1 cellular context compared by ENCODE assay signal in the genomic region with DNA sequence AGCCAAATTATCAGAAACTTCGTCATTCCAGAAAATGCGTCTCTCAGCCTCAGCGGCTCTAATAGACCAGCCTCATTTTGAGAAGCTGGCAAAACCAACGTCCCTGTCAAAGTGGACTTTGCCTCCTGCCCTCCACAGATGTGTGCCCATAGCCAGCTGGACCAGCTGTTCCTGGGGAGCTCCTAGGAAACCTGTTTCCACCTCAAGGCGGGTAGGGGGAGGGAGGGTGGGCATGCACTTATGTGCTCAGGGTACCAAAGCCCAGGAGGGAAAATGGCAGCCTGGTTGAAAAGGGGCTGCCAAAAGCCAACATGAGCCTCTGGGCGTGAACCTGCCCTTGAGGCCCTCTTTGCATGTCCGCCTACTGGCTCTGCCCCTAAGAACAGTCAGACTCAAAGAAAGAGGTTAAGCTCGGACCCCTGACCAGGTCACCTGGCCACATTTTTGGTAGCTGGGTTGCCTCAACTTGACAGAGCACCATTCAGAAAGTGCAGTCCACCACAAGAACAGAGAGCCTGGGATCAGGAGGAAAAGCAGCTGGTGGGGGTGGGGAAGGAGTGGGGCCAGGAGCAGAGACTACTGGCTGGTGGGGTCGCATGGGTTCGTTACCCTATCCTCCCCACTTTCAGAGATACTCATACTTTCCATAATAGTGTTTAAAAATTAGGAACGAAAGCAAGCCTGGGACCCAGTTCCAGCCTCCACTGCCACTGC.
TF ChIP-seq lines count a peak whose summit lies in the region.

No MANE protein-coding gene starts in this region.

TF ChIP-seq in A549, 52 proteins besides CTCF, POLR2A, EP300 and RAD21 (continued from another document):
- TF ChIP-seq, protein P1, sequence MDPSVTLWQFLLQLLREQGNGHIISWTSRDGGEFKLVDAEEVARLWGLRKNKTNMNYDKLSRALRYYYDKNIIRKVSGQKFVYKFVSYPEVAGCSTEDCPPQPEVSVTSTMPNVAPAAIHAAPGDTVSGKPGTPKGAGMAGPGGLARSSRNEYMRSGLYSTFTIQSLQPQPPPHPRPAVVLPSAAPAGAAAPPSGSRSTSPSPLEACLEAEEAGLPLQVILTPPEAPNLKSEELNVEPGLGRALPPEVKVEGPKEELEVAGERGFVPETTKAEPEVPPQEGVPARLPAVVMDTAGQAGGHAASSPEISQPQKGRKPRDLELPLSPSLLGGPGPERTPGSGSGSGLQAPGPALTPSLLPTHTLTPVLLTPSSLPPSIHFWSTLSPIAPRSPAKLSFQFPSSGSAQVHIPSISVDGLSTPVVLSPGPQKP (IDR thresholded peaks at IDR 0.05; ENCODE audit: low read depth, low read length), result no peak
- TF ChIP-seq, protein P2, sequence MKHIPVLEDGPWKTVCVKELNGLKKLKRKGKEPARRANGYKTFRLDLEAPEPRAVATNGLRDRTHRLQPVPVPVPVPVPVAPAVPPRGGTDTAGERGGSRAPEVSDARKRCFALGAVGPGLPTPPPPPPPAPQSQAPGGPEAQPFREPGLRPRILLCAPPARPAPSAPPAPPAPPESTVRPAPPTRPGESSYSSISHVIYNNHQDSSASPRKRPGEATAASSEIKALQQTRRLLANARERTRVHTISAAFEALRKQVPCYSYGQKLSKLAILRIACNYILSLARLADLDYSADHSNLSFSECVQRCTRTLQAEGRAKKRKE (CRISPR knock-in tag; IDR thresholded peaks at IDR 0.05; ENCODE audit: low read depth), result no peak
- no peak for TF ChIP-seq RCOR1 (IDR thresholded peaks at IDR 0.05; ENCODE audit: low read depth, low read length)
- TF ChIP-seq ZFP36 (IDR thresholded peaks at IDR 0.05; ENCODE audit: borderline replicate concordance, partially characterized antibody), result no peak
- TF ChIP-seq CBX8 (IDR thresholded peaks at IDR 0.05), result no peak
- TF ChIP-seq, protein P3, sequence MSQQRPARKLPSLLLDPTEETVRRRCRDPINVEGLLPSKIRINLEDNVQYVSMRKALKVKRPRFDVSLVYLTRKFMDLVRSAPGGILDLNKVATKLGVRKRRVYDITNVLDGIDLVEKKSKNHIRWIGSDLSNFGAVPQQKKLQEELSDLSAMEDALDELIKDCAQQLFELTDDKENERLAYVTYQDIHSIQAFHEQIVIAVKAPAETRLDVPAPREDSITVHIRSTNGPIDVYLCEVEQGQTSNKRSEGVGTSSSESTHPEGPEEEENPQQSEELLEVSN (IDR thresholded peaks at IDR 0.05; ENCODE audit: borderline replicate concordance, low read depth), result no peak
- no peak for TF ChIP-seq FOXS1 (CRISPR knock-in tag; IDR thresholded peaks at IDR 0.05)
- TF ChIP-seq RARB (CRISPR knock-in tag; IDR thresholded peaks at IDR 0.05), result no peak
